Comparison of ENCODE assay signal across 5 cellular contexts in the genomic region with DNA sequence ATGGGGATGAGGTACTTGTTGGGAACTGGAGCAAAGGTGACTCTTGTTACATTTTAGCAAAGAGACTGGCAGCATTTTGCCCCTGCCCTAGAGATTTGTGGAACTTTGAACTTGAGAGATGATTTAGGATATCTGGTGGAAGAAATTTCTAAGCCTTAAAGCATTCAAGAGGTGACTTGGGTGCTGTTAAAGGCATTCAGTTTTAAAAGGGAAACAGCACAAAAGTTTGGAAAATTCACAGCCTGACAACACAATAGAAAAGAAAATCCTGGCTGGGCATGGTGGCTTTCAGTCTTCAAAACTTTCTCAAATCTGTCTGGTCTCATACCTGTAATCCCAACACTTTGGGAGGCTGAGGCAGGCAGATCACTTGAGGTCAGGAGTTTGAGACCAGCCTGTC. TPM values are rescaled to one million over a fixed set of nuclear protein-coding genes. Genes with fewer than 3 reads are reported as not detected.
"Had no signal": no experiment of that assay in that cellular context is flagged by ENCODE, and none has a peak within 500 bp of the region (broad histone marks: within the 10 kb centered on the region; RNA-seq: fewer than 3 reads in every experiment).

No MANE protein-coding gene starts in this region.

RNA-seq across cellular contexts. Expression of gene GNGT2, which starts 25.9 kb away (rescaled TPM):
- total RNA-seq: HT-29, K562 had no signal
- polyA plus RNA-seq: K562 had no signal

RNA-seq across cellular contexts. Expression of gene ABI3, which starts 26.0 kb away (rescaled TPM):
- total RNA-seq: HT-29, K562 had no signal
- polyA plus RNA-seq: K562 had no signal

RNA-seq across cellular contexts. Expression of gene PHOSPHO1, which starts 46.1 kb away (rescaled TPM):
- total RNA-seq: HT-29, HT1080 had no signal

RNA-seq across cellular contexts. Expression of gene B4GALNT2, which starts 52.0 kb away (rescaled TPM):
- total RNA-seq: HT-29, HT1080, IMR-90, K562 had no signal
- polyA plus RNA-seq: IgD-negative memory B cell, IMR-90, K562 had no signal
